Comparison of ENCODE assay signal across 1 cellular context in the genomic region with DNA sequence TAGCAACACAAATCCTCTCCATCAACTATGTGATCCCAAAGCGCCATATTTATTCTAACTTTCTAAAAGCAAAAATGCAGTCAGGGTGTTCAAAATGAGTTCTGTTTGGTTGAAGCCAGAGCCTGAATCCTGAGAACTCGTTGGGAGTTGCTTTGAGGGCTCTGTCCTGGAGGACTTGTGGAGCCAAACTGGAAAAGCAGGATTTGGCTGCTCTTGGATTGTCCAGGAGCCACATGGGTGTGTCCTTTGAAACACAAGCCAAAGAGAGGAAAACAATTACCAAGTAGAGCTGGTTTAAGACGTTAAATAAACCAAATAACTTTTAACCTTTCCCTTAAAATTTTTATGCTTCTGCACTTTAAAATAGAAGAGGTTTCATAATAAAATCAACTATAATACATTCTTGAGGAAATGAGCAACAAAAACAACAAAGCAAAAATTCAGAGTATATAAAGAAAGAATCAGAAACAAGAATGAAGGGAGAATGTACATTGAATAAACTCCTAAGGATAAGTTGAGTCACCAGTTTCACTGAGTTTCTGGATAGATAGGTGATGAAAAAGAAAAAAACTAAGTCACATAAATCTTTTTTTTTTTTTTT.
TF ChIP-seq lines count a peak whose summit lies in the region.

No MANE protein-coding gene starts in this region.

TF ChIP-seq in H1, 55 proteins besides CTCF, POLR2A, EP300 and RAD21:
- TF ChIP-seq SRF (IDR thresholded peaks at IDR 0.05; ENCODE audit: low read depth, low read length) (no peak), MAX (IDR thresholded peaks at IDR 0.05) (peak; percentile 36; the same call in 1 of the 2 replicates), MAFK (IDR thresholded peaks at IDR 0.05; ENCODE audit: low read depth, low read length) (no peak), RNF2 (IDR thresholded peaks at IDR 0.05; ENCODE audit: borderline replicate concordance, low read depth, low read length, missing control alignments, poor library complexity, severe bottlenecking) (no peak), TAF7 (optimal IDR thresholded peaks at IDR 0.05; ENCODE audit: borderline replicate concordance, low read depth, low read length) (no peak), POLR2AphosphoS5 (IDR thresholded peaks at IDR 0.05; ENCODE audit: low read depth, low read length) (no peak), CHD2 (IDR thresholded peaks at IDR 0.05; ENCODE audit: low read length) (no peak), HDAC2 (IDR thresholded peaks at IDR 0.05; ENCODE audit: borderline replicate concordance in 1 of 2, low read depth in 2 of 2, low read length in 2 of 2) (no peak), HDAC6 (IDR thresholded peaks at IDR 0.05; ENCODE audit: low read depth, low read length) (no peak), ASH2L (IDR thresholded peaks at IDR 0.05; ENCODE audit: low read length) (peak; percentile 52), CHD1 (IDR thresholded peaks at IDR 0.05; ENCODE audit: low read depth, low read length) (no peak), RFX5 (IDR thresholded peaks at IDR 0.05; ENCODE audit: borderline replicate concordance, low read depth, low read length) (no peak), TAF1 (IDR thresholded peaks at IDR 0.05; ENCODE audit: low read depth, low read length) (0 out of 2 replicates have a peak, but pooled peaks have one; percentile 23), SIN3A (conservative IDR thresholded peaks at IDR 0.05 in 1 of 2, IDR thresholded peaks at IDR 0.05 in 1 of 2; ENCODE audit: low read depth in 1 of 2, low read length in 2 of 2) (no peak), BACH1 (IDR thresholded peaks at IDR 0.05; ENCODE audit: low read length) (no peak), KDM5A (IDR thresholded peaks at IDR 0.05; ENCODE audit: low read length) (no peak), KDM4A (IDR thresholded peaks at IDR 0.05; ENCODE audit: low read depth, low read length, severe bottlenecking) (no peak), TCF12 (IDR thresholded peaks at IDR 0.05; ENCODE audit: low read depth, low read length) (no peak), SP1 (IDR thresholded peaks at IDR 0.05; ENCODE audit: low read depth, low read length) (peak; percentile 40; the same call in 1 of the 2 replicates), POU5F1 (IDR thresholded peaks at IDR 0.05; ENCODE audit: low read depth, low read length) (no peak), FOSL1 (IDR thresholded peaks at IDR 0.05; ENCODE audit: insufficient read depth, low read depth, low read length) (no peak), ZNF274 (IDR thresholded peaks at IDR 0.05; ENCODE audit: borderline replicate concordance, extremely low read depth, low read length) (no peak), JUND (IDR thresholded peaks at IDR 0.05; ENCODE audit: low read length) (no peak), SP2 (IDR thresholded peaks at IDR 0.05; ENCODE audit: low read length) (no peak), SUZ12 (IDR thresholded peaks at IDR 0.05; ENCODE audit: low read length) (no peak), CBX5 (IDR thresholded peaks at IDR 0.05; ENCODE audit: low read depth, low read length) (no peak), BCL11A (IDR thresholded peaks at IDR 0.05; ENCODE audit: low read depth in 2 of 2, low read length in 2 of 2) (no peak), RXRA (IDR thresholded peaks at IDR 0.05; ENCODE audit: insufficient read depth, low read depth, low read length) (no peak), CREB1 (IDR thresholded peaks at IDR 0.05) (no peak), NANOG (IDR thresholded peaks at IDR 0.05; ENCODE audit: insufficient read depth, low read depth, low read length, poor library complexity, severe bottlenecking) (no peak), EZH2 (IDR thresholded peaks at IDR 0.05; ENCODE audit: low read depth, low read length, severe bottlenecking) (no peak), NRF1 (IDR thresholded peaks at IDR 0.05; ENCODE audit: low read depth, low read length) (no peak), JUN (IDR thresholded peaks at IDR 0.05; ENCODE audit: low read depth, low read length) (no peak), SAP30 (IDR thresholded peaks at IDR 0.05; ENCODE audit: insufficient read depth, insufficient replicate concordance, low read length) (no peak)
